In genomic region chr20:53738039-53738944, GRCh38 we compare ENCODE assay signal across 8 cellular contexts.
DNase-seq lines count a peak whose midpoint lies in the region; ATAC-seq and TF ChIP-seq lines count a peak whose summit lies in the region.

No MANE protein-coding gene starts in this region.

- H3K9me2 ChIP-seq in PC-9 (ENCODE audit: insufficient read depth): no peaks in the 10 kb centered on the region

- POLR2A ChIA-PET in PC-9 (lab: Charles Lee; ENCODE audit: unreplicated experiment): interaction anchor here (0.5 to 1.3 kb wide), 24 partner anchors 10 to 203 kb away, joined by 3 to 13 read pairs (median 5); partner anchors contain the start of gene ZNF217

- H3K9me3 Mint-ChIP-seq in natural killer cell treated with Interleukin-12 subunit alpha and Interleukin-12 subunit beta and Interleukin-15 and Interleukin-18, amount 100 ng/mL, for 72 hours: no peaks in the 10 kb centered on the region
- H3K9me3 Mint-ChIP-seq in natural killer cell (no peaks in the 10 kb centered on the region), nephron progenitor cell (peaks cover under 1% of the 10 kb centered on the region)

- H3K9me3 ChIP-seq in PC-9 (ENCODE audit: insufficient read depth, low read depth): no peaks in the 10 kb centered on the region

- intact Hi-C loops in natural killer cell (cut with micrococcal nuclease): no loop called here
- intact Hi-C loops in PC-9 (cut with micrococcal nuclease; ENCODE audit: unreplicated experiment): loop anchor here (1.0 to 5.0 kb wide), 9 partner anchors 14 to 384 kb away; partner anchors contain the start of gene ZNF217

- CTCF ChIA-PET in PC-9 (lab: Charles Lee): interaction anchor here (1.0 kb wide), 2 partner anchors 95 to 178 kb away, joined by 3 to 8 read pairs; no protein-coding TSS in a partner anchor

- no peaks in the 10 kb centered on the region for H3K27me3 ChIP-seq in PC-9 (ENCODE audit: insufficient read depth, low read depth)

- peaks cover 89% of the 10 kb centered on the region for H3K4me1 ChIP-seq in PC-9 (replicated peaks; ENCODE audit: insufficient read depth)

- TSS peak; percentile 77 for BruUV-seq in PC-9 (replicated peaks; lab: Mats Ljungman, UMichigan)

- H4K20me1 ChIP-seq in PC-9 (ENCODE audit: insufficient read depth): no peaks in the 10 kb centered on the region

- H3K4me2 ChIP-seq in PC-9: peak overlapping the region; percentile 88

- peak overlapping the region; percentile 98 for H3K27ac ChIP-seq in PC-9

- peak overlapping the region; percentile 51 for H2AFZ ChIP-seq in PC-9

- H3K4me3 ChIP-seq in PC-9: peak overlapping the region; percentile 62

- H3K4me1 Mint-ChIP-seq in natural killer cell treated with Interleukin-12 subunit alpha and Interleukin-12 subunit beta and Interleukin-15 and Interleukin-18, amount 100 ng/mL, for 72 hours (ENCODE audit: low read depth in 2 of 2): peaks cover 38 to 54% of the 10 kb centered on the region in 2 donors
- H3K4me1 Mint-ChIP-seq in natural killer cell: peaks cover 21 to 27% of the 10 kb centered on the region in 2 donors
- H3K4me1 Mint-ChIP-seq in nephron progenitor cell: peaks cover 78% of the 10 kb centered on the region

- H3K36me3 Mint-ChIP-seq in natural killer cell treated with Interleukin-12 subunit alpha and Interleukin-12 subunit beta and Interleukin-15 and Interleukin-18, amount 100 ng/mL, for 72 hours: no peaks in the 10 kb centered on the region
- H3K36me3 Mint-ChIP-seq in natural killer cell (no peaks in the 10 kb centered on the region), nephron progenitor cell (ENCODE audit: low read depth) (peaks cover under 1% of the 10 kb centered on the region)

- no peak for ATAC-seq in natural killer cell treated with Interleukin-12 subunit alpha and Interleukin-12 subunit beta and Interleukin-15 and Interleukin-18, amount 100 ng/mL, for 72 hours
- ATAC-seq in natural killer cell (no peak), esophagus mucosa (peak; percentile 75)

- no peak overlapping the region for H3K4me3 Mint-ChIP-seq in natural killer cell treated with Interleukin-12 subunit alpha and Interleukin-12 subunit beta and Interleukin-15 and Interleukin-18, amount 100 ng/mL, for 72 hours
- no peak overlapping the region for H3K4me3 Mint-ChIP-seq in natural killer cell
- peak overlapping the region; percentile 84 for H3K4me3 Mint-ChIP-seq in nephron progenitor cell

- H3F3A ChIP-seq in PC-9 (ENCODE audit: insufficient read depth, low read depth): peaks cover 62% of the 10 kb centered on the region

- H3K79me2 ChIP-seq in PC-9 (ENCODE audit: low read depth): peaks cover 23% of the 10 kb centered on the region

- no peak for DNase-seq in natural killer cell treated with Interleukin-12 subunit alpha and Interleukin-12 subunit beta and Interleukin-15 and Interleukin-18, amount 100 ng/mL, for 72 hours (ENCODE audit: low spot score)
- DNase-seq in natural killer cell (no peak), PC-9 (peak; percentile 85 to 97), nephron progenitor cell (peak; percentile 73), NCI-H2081 treated with DMSO at 0.1 percent for 48 hours (lab: John Stamatoyannopoulos, UW) (no peak), GM10266 (ENCODE audit: extremely low spot score) (no peak)
- DNase-seq in stimulated activated CD4-positive, alpha-beta T cell treated with anti-CD3 and anti-CD28 coated beads, Interleukin-2, amount 100 ng/mL, for 48 hours: no peak

- TF ChIP-seq CTCF in natural killer cell (IDR thresholded peaks at IDR 0.05) (no peak), PC-9 (conservative IDR thresholded peaks at IDR 0.05) (no peak), nephron progenitor cell (IDR thresholded peaks at IDR 0.05) (no peak), GM10266 (IDR thresholded peaks at IDR 0.05; ENCODE audit: control insufficient read depth, insufficient read depth, low read depth, missing control alignments) (no peak)

- no peaks in the 10 kb centered on the region for H3K27me3 Mint-ChIP-seq in natural killer cell treated with Interleukin-12 subunit alpha and Interleukin-12 subunit beta and Interleukin-15 and Interleukin-18, amount 100 ng/mL, for 72 hours
- H3K27me3 Mint-ChIP-seq in natural killer cell (ENCODE audit: low read depth in 2 of 2) (peaks cover 2 to 7% of the 10 kb centered on the region in 2 donors), nephron progenitor cell (ENCODE audit: low read depth, poor library complexity) (no peaks in the 10 kb centered on the region)

- peak overlapping the region; percentile 94 to 98 for H3K27ac Mint-ChIP-seq in natural killer cell treated with Interleukin-12 subunit alpha and Interleukin-12 subunit beta and Interleukin-15 and Interleukin-18, amount 100 ng/mL, for 72 hours
- H3K27ac Mint-ChIP-seq in natural killer cell (no peak overlapping the region), nephron progenitor cell (peak overlapping the region; percentile 99)

- no peaks in the 10 kb centered on the region for H3K36me3 ChIP-seq in PC-9 (ENCODE audit: low read depth)

Comparison
In these comparisons a context has a peak if more than half of its experiments do, and no peak if none do; other contexts are left out.
1. H3K27ac Mint-ChIP-seq: peak in natural killer cell treated with Interleukin-12 subunit alpha and Interleukin-12 subunit beta and Interleukin-15 and Interleukin-18, amount 100 ng/mL, for 72 hours (2 of 2) and nephron progenitor cell (single experiment); none in natural killer cell (0 of 2).
2. DNase-seq: peak in PC-9 (2 of 2) and nephron progenitor cell (single experiment); none in natural killer cell treated with Interleukin-12 subunit alpha and Interleukin-12 subunit beta and Interleukin-15 and Interleukin-18, amount 100 ng/mL, for 72 hours (single experiment), natural killer cell (single experiment), stimulated activated CD4-positive, alpha-beta T cell treated with anti-CD3 and anti-CD28 coated beads, Interleukin-2, amount 100 ng/mL, for 48 hours (0 of 2), NCI-H2081 treated with DMSO at 0.1 percent for 48 hours (single experiment) and GM10266 (single experiment).